26 cellular contexts compared by ENCODE assay signal in genomic region chr4:107319386-107319785, GRCh38.
"Had no signal": no experiment of that assay in that cellular context is flagged by ENCODE, and none has a peak within 500 bp of the region (broad histone marks: within the 10 kb centered on the region; RNA-seq: fewer than 3 reads in every experiment).

No MANE protein-coding gene starts in this region.

- H3K9me3 Mint-ChIP-seq: T-helper 2 cell treated with Interferon-gamma antibody and Interleukin-4, amounts not matched to agents 5 μg/mL and 100 μg/mL, for 36 hours had no signal

- DNase-seq: activated CD4-positive, alpha-beta T cell treated with anti-CD3 and anti-CD28 coated beads for 36 hours; activated CD4-positive, CD25-positive, alpha-beta regulatory T cell; activated CD8-positive, alpha-beta memory T cell treated with anti-CD3 and anti-CD28 coated beads, Interleukin-2, amount 10 ng/mL, durations not matched to agents 7 days and 5 days; activated CD8-positive, alpha-beta T cell treated with anti-CD3 and anti-CD28 coated beads, Interleukin-2, amount 10 ng/mL, durations not matched to agents 7 days and 5 days; activated naive CD4-positive, alpha-beta T cell; activated T-cell treated with anti-CD3 and anti-CD28 coated beads, Interleukin-2, amount 50 U/mL, for 72 hours; adrenal gland; effector CD4-positive, alpha-beta T cell; hypothalamus; immature natural killer cell; naive thymus-derived CD4-positive, alpha-beta T cell; nucleus accumbens; right cardiac atrium; stimulated activated CD4-positive, alpha-beta T cell treated with anti-CD3 and anti-CD28 coated beads, Interleukin-2, amount 100 ng/mL, for 48 hours; stimulated activated naive CD8-positive, alpha-beta T cell treated with anti-CD3 and anti-CD28 coated beads, Interleukin-15, Interleukin-2, amounts not matched to agents 100 U/mL and 50 U/mL, for 24 hours; T-helper 1 cell; testis; transverse colon had no signal

- H3K27ac Mint-ChIP-seq: activated CD4-positive, alpha-beta T cell treated with anti-CD3 and anti-CD28 coated beads for 36 hours; activated CD8-positive, alpha-beta memory T cell treated with anti-CD3 and anti-CD28 coated beads, Interleukin-2, amount 10 ng/mL, durations not matched to agents 7 days and 5 days; activated CD8-positive, alpha-beta T cell treated with anti-CD3 and anti-CD28 coated beads, Interleukin-2, amount 10 ng/mL, durations not matched to agents 7 days and 5 days; activated naive CD4-positive, alpha-beta T cell treated with anti-CD3 and anti-CD28 coated beads, Interleukin-2, amount 50 U/mL, for 72 hours; activated T-cell treated with anti-CD3 and anti-CD28 coated beads, Interleukin-2, amount 50 U/mL, for 72 hours; dendritic cell treated with granulocyte-macrophage colony-stimulating factor and Interleukin-4, amounts not matched to agents 40 ng/mL and 50 ng/mL, for 4 days; immature natural killer cell; mesothelial cell of epicardium; naive thymus-derived CD4-positive, alpha-beta T cell; T-helper 2 cell treated with Interferon-gamma antibody and Interleukin-4, amounts not matched to agents 5 μg/mL and 100 μg/mL, for 36 hours had no signal

- H3K9me3 ChIP-seq: adrenal gland, esophagus muscularis mucosa, gastroesophageal sphincter, testis, transverse colon, vagina had no signal

- H2AFZ ChIP-seq: parathyroid adenoma had no signal

- H3K4me3 Mint-ChIP-seq: activated CD4-positive, alpha-beta T cell treated with anti-CD3 and anti-CD28 coated beads for 36 hours; activated CD8-positive, alpha-beta memory T cell treated with anti-CD3 and anti-CD28 coated beads, Interleukin-2, amount 10 ng/mL, durations not matched to agents 7 days and 5 days; activated CD8-positive, alpha-beta T cell treated with anti-CD3 and anti-CD28 coated beads, Interleukin-2, amount 10 ng/mL, durations not matched to agents 7 days and 5 days; activated T-cell treated with anti-CD3 and anti-CD28 coated beads, Interleukin-2, amount 50 U/mL, for 72 hours; dendritic cell treated with granulocyte-macrophage colony-stimulating factor and Interleukin-4, amounts not matched to agents 40 ng/mL and 50 ng/mL, for 4 days; immature natural killer cell; mesothelial cell of epicardium; naive thymus-derived CD4-positive, alpha-beta T cell; T-helper 2 cell treated with Interferon-gamma antibody and Interleukin-4, amounts not matched to agents 5 μg/mL and 100 μg/mL, for 36 hours had no signal

- H3K27ac ChIP-seq: adrenal gland, esophagus muscularis mucosa, gastroesophageal sphincter, parathyroid adenoma, testis, transverse colon, vagina had no signal

- ATAC-seq: activated CD4-positive, alpha-beta T cell treated with anti-CD3 and anti-CD28 coated beads for 36 hours; activated CD8-positive, alpha-beta memory T cell treated with anti-CD3 and anti-CD28 coated beads, Interleukin-2, amount 10 ng/mL, durations not matched to agents 7 days and 5 days; activated CD8-positive, alpha-beta T cell treated with anti-CD3 and anti-CD28 coated beads, Interleukin-2, amount 10 ng/mL, durations not matched to agents 7 days and 5 days; activated naive CD4-positive, alpha-beta T cell treated with anti-CD3 and anti-CD28 coated beads, Interleukin-2, amount 50 U/mL, for 72 hours; activated T-cell treated with anti-CD3 and anti-CD28 coated beads, Interleukin-2, amount 50 U/mL, for 72 hours; gastroesophageal sphincter; naive thymus-derived CD4-positive, alpha-beta T cell; right cardiac atrium; stimulated activated naive CD8-positive, alpha-beta T cell treated with anti-CD3 and anti-CD28 coated beads, Interleukin-15, Interleukin-2, amounts not matched to agents 100 U/mL and 50 U/mL, for 24 hours had no signal

- H3K27me3 Mint-ChIP-seq: activated CD8-positive, alpha-beta memory T cell treated with anti-CD3 and anti-CD28 coated beads, Interleukin-2, amount 10 ng/mL, durations not matched to agents 7 days and 5 days; dendritic cell treated with granulocyte-macrophage colony-stimulating factor and Interleukin-4, amounts not matched to agents 40 ng/mL and 50 ng/mL, for 4 days had no signal

- H3K27me3 ChIP-seq: adrenal gland, esophagus muscularis mucosa, gastroesophageal sphincter, testis, transverse colon, vagina had no signal

- H3K9ac ChIP-seq: parathyroid adenoma had no signal

- H3K79me2 ChIP-seq: parathyroid adenoma had no signal

- H3K4me1 ChIP-seq: adrenal gland, esophagus muscularis mucosa, gastroesophageal sphincter, parathyroid adenoma, testis, transverse colon, vagina had no signal

- H3K4me3 ChIP-seq: adrenal gland, esophagus muscularis mucosa, gastroesophageal sphincter, testis, transverse colon, vagina had no signal

- H3K4me1 Mint-ChIP-seq: activated CD4-positive, alpha-beta T cell treated with anti-CD3 and anti-CD28 coated beads for 36 hours; activated CD8-positive, alpha-beta memory T cell treated with anti-CD3 and anti-CD28 coated beads, Interleukin-2, amount 10 ng/mL, durations not matched to agents 7 days and 5 days; immature natural killer cell; naive thymus-derived CD4-positive, alpha-beta T cell had no signal

- H3K36me3 ChIP-seq: adrenal gland, esophagus muscularis mucosa, gastroesophageal sphincter, transverse colon, vagina had no signal

- H3K36me3 Mint-ChIP-seq: activated CD8-positive, alpha-beta memory T cell treated with anti-CD3 and anti-CD28 coated beads, Interleukin-2, amount 10 ng/mL, durations not matched to agents 7 days and 5 days; activated naive CD4-positive, alpha-beta T cell treated with anti-CD3 and anti-CD28 coated beads, Interleukin-2, amount 50 U/mL, for 72 hours; immature natural killer cell; mesothelial cell of epicardium; naive thymus-derived CD4-positive, alpha-beta T cell had no signal
